Comparison of ENCODE assay signal across 14 cellular contexts in the genomic region with DNA sequence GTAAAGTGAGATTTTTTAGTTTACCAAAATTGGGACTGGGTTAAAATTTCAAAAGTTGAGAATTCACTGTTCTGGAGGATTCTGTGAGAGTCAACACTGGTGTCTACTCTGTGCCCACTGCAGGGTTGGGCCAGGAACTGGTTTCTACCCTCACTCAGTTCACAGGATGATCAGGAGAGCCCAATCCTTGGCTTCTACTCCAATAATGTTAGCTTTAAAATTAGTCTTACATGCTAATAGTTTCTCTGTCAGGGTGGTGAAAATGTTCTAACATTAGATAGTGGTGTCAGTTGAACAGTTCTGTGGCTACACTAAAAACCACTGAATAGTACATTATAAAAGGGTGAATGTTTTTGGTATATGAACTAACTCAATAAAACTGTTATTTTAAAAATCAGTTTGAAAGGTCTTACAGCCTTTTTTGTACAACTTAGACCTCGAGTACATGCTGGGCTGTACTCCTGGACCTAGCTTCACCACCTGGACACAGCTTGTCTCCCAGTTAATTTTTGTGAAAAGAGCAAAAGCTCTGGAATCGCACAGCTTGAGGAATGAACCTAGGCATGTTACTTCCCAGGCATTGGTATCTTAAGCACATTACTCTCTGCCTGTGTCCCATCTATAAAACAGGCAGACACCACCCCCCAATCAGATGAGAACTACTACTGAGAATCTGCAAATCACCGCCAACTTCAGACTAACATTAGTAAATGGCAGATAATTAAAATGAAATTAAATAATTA. TPM values are rescaled to one million over a fixed set of nuclear protein-coding genes. Genes with fewer than 3 reads are reported as not detected.
A peak's percentile ranks its signal among the peaks of the same experiment; 100 is the strongest.
DNase-seq lines count a peak whose midpoint lies in the region; ATAC-seq and TF ChIP-seq lines count a peak whose summit lies in the region.
"Had no signal": no experiment of that assay in that cellular context is flagged by ENCODE, and none has a peak within 500 bp of the region (broad histone marks: within the 10 kb centered on the region; RNA-seq: fewer than 3 reads in every experiment).

No MANE protein-coding gene starts in this region.

- no peak for TF ChIP-seq CTCF in PC-3 (conservative IDR thresholded peaks at IDR 0.05; ENCODE audit: low read depth, low read length)
- no peak for TF ChIP-seq CTCF in left lung (IDR thresholded peaks at IDR 0.05)

- peaks cover 4% of the 10 kb centered on the region for H3K36me3 Mint-ChIP-seq in central memory CD8-positive, alpha-beta T cell (ENCODE audit: insufficient read depth)
- H3K36me3 Mint-ChIP-seq in T-helper 2 cell treated with Interferon-gamma antibody and Interleukin-4, amounts not matched to agents 5 μg/mL and 100 μg/mL, for 36 hours (ENCODE audit: low read depth), result peaks cover 18% of the 10 kb centered on the region

- H3K4me3 ChIP-seq in PC-3 (ENCODE audit: low read length), result no peak overlapping the region
- H3K4me3 ChIP-seq in left lung, result no peak overlapping the region
- H3K4me3 ChIP-seq in subcutaneous abdominal adipose tissue (ENCODE audit: low read depth in 1 of 5, low read length in 5 of 5), result no peak overlapping the region
- H3K4me3 ChIP-seq: neural progenitor cell, testis had no signal

- H3K9me3 ChIP-seq in PC-3 (ENCODE audit: low read length), result no peaks in the 10 kb centered on the region
- no peaks in the 10 kb centered on the region for H3K9me3 ChIP-seq in left lung
- H3K9me3 ChIP-seq in subcutaneous abdominal adipose tissue (ENCODE audit: control insufficient read depth in 5 of 5, low read length in 5 of 5), result no peaks in the 10 kb centered on the region
- H3K9me3 ChIP-seq: testis had no signal

- H3K9me2 ChIP-seq in PC-3 (replicated peaks; ENCODE audit: low read length), result no peaks in the 10 kb centered on the region

- no peak overlapping the region for H3K4me3 Mint-ChIP-seq in central memory CD8-positive, alpha-beta T cell
- no peak overlapping the region for H3K4me3 Mint-ChIP-seq in T-helper 2 cell treated with Interferon-gamma antibody and Interleukin-4, amounts not matched to agents 5 μg/mL and 100 μg/mL, for 36 hours
- H3K4me3 Mint-ChIP-seq: neural progenitor cell had no signal

- H3K79me2 ChIP-seq in PC-3 (ENCODE audit: low read length), result no peaks in the 10 kb centered on the region

- CTCF ChIA-PET in PC-3 (lab: Charles Lee), result no interaction called here

- ATAC-seq in PC-3 (peak; percentile 63), left lung (peak; percentile 46), HG03460 (IDR thresholded peaks at IDR 0.05; ENCODE audit: unreplicated experiment) (no peak), HG02840 (IDR thresholded peaks at IDR 0.05; ENCODE audit: low FRiP score, unreplicated experiment) (no peak)
- ATAC-seq in central memory CD8-positive, alpha-beta T cell (replicated peaks; ENCODE audit: extremely low read depth, poor library complexity, severe bottlenecking), result no peak

- peak overlapping the region; percentile 52 for H3K4me2 ChIP-seq in PC-3 (ENCODE audit: low read length)
- H3K4me2 ChIP-seq: neural progenitor cell had no signal

- H3K4me1 ChIP-seq in PC-3 (ENCODE audit: insufficient read depth, low read length), result peaks cover 19% of the 10 kb centered on the region
- H3K4me1 ChIP-seq in left lung, result peaks cover 8 to 15% of the 10 kb centered on the region in 2 donors
- H3K4me1 ChIP-seq in subcutaneous abdominal adipose tissue (ENCODE audit: control insufficient read depth in 5 of 5, insufficient read depth in 5 of 5, low read length in 5 of 5), result peaks cover 4 to 14% (median 8%) of the 10 kb centered on the region in 5 donors

- POLR2A ChIA-PET in PC-3 (lab: Charles Lee; ENCODE audit: unreplicated experiment), result no interaction called here

- H3K9me3 Mint-ChIP-seq in central memory CD8-positive, alpha-beta T cell, result no peaks in the 10 kb centered on the region
- H3K9me3 Mint-ChIP-seq in T-helper 2 cell treated with Interferon-gamma antibody and Interleukin-4, amounts not matched to agents 5 μg/mL and 100 μg/mL, for 36 hours, result no peaks in the 10 kb centered on the region
- H3K9me3 Mint-ChIP-seq: neural progenitor cell had no signal

- H2AFZ ChIP-seq in PC-3 (ENCODE audit: low read length), result peak overlapping the region; percentile 39; the same call in 1 of the 2 replicates
- H2AFZ ChIP-seq: neural progenitor cell had no signal

- no peaks in the 10 kb centered on the region for H3K27me3 Mint-ChIP-seq in central memory CD8-positive, alpha-beta T cell
- no peaks in the 10 kb centered on the region for H3K27me3 Mint-ChIP-seq in T-helper 2 cell treated with Interferon-gamma antibody and Interleukin-4, amounts not matched to agents 5 μg/mL and 100 μg/mL, for 36 hours (ENCODE audit: low read depth)

- H3K36me3 ChIP-seq in PC-3 (ENCODE audit: low read depth, low read length) (no peaks in the 10 kb centered on the region), left lung (no peaks in the 10 kb centered on the region), subcutaneous abdominal adipose tissue (ENCODE audit: control insufficient read depth in 5 of 5, insufficient read depth in 5 of 5, low read length in 5 of 5) (peaks cover 0 to 2% (median 0%) of the 10 kb centered on the region in 5 donors)
- H3K36me3 ChIP-seq: neural progenitor cell had no signal

- peaks cover 21% of the 10 kb centered on the region for H3K4me1 Mint-ChIP-seq in central memory CD8-positive, alpha-beta T cell
- peaks cover 24% of the 10 kb centered on the region for H3K4me1 Mint-ChIP-seq in T-helper 2 cell treated with Interferon-gamma antibody and Interleukin-4, amounts not matched to agents 5 μg/mL and 100 μg/mL, for 36 hours (ENCODE audit: low read depth)

- H3K27me3 ChIP-seq in PC-3 (ENCODE audit: low read length) (no peaks in the 10 kb centered on the region), left lung (no peaks in the 10 kb centered on the region), subcutaneous abdominal adipose tissue (ENCODE audit: control insufficient read depth in 5 of 5, insufficient read depth in 4 of 5, low read length in 5 of 5) (no peaks in the 10 kb centered on the region)
- H3K27me3 ChIP-seq: neural progenitor cell, testis had no signal

- H3F3A ChIP-seq in PC-3 (ENCODE audit: low read length, unreplicated experiment), result no peaks in the 10 kb centered on the region

- DNase-seq in PC-3, result no peak
- DNase-seq in central memory CD8-positive, alpha-beta T cell (ENCODE audit: low spot score in 2 of 2), result no peak
- DNase-seq in left lung, result no peak
- DNase-seq in activated T-cell treated with anti-CD3 and anti-CD28 coated beads, Interleukin-2, amount 50 U/mL, for 48 hours, result no peak
- no peak for DNase-seq in T-helper 2 cell treated with Interferon-gamma antibody and Interleukin-4, amounts not matched to agents 5 μg/mL and 100 μg/mL, for 36 hours (ENCODE audit: low spot score)
- DNase-seq: activated naive CD4-positive, alpha-beta T cell treated with Interleukin-2 at 50 U/mL for 16 hours; COR-L47; MM.1S; SHP77 treated with DMSO at 0.1 percent for 48 hours; testis had no signal

- H3K27ac ChIP-seq in PC-3 (ENCODE audit: low read length) (peak overlapping the region; percentile 85), left lung (peak overlapping the region; percentile 66 to 81), subcutaneous abdominal adipose tissue (ENCODE audit: low read depth, low read length) (peak overlapping the region; percentile 86)
- H3K27ac ChIP-seq: neural progenitor cell, testis had no signal

- intact Hi-C loops in PC-3 (cut with micrococcal nuclease) (loop anchor here (5.0 kb wide), 1 partner anchor 46 kb away; a partner anchor contains a TSS), left lung (cut with DNase I) (no loop called here)

- H3K9ac ChIP-seq in PC-3 (ENCODE audit: low read length) (peak overlapping the region; percentile 41), subcutaneous abdominal adipose tissue (ENCODE audit: low read length in 5 of 5) (peak overlapping the region in 2 of 5 donors; percentile 39 to 42)
- H3K9ac ChIP-seq: neural progenitor cell had no signal

- peak overlapping the region; percentile 62 for H3K27ac Mint-ChIP-seq in central memory CD8-positive, alpha-beta T cell (ENCODE audit: low read depth)
- H3K27ac Mint-ChIP-seq in T-helper 2 cell treated with Interferon-gamma antibody and Interleukin-4, amounts not matched to agents 5 μg/mL and 100 μg/mL, for 36 hours, result no peak overlapping the region
- H3K27ac Mint-ChIP-seq: neural progenitor cell had no signal

- no peaks in the 10 kb centered on the region for H4K20me1 ChIP-seq in PC-3 (ENCODE audit: low read length)

- TSS peak; percentile 92 for BruUV-seq in PC-3 (replicated peaks; lab: Mats Ljungman, UMichigan)

RNA-seq across cellular contexts. Expression of a gene that starts 44.4 kb away (rescaled TPM):
- total RNA-seq in PC-3 (2014; rRNA removed) (6.7 and 9.0 TPM in 2 replicates), left lung (10 to 100 TPM; 36.9 to 37.7 TPM)

Comparison
In these comparisons a context has a peak if more than half of its experiments do, and no peak if none do; other contexts are left out.
1. ATAC-seq: peak in PC-3 (single experiment) and left lung (single experiment); none in central memory CD8-positive, alpha-beta T cell (single experiment), HG03460 (single experiment) and HG02840 (single experiment).
2. Peak in every context shown above with its lines, with median percentiles within 50 percentile points of each other: H3K27ac ChIP-seq.